1 cellular context compared by ENCODE assay signal in genomic region chr11:65501530-65502273, GRCh38.
TF ChIP-seq lines count a peak whose summit lies in the region.

No MANE protein-coding gene starts in this region.

TF ChIP-seq in GM12878, 131 proteins besides CTCF, POLR2A, EP300 and RAD21 (continued from another document and continues in another):
- TF ChIP-seq NR2C2 (IDR thresholded peaks at IDR 0.05; ENCODE audit: borderline replicate concordance, control insufficient read depth, insufficient read length, low read depth): no peak
- no peak for TF ChIP-seq SIX5 (IDR thresholded peaks at IDR 0.05; ENCODE audit: low read depth, low read length, severe bottlenecking)
- TF ChIP-seq EED (IDR thresholded peaks at IDR 0.05; ENCODE audit: low read depth): no peak
- TF ChIP-seq SMAD1 (IDR thresholded peaks at IDR 0.05; ENCODE audit: low read depth, partially characterized antibody): peak; percentile 90
- peak; percentile 8 for TF ChIP-seq TBL1XR1 (IDR thresholded peaks at IDR 0.05; ENCODE audit: low read depth, low read length)
- no peak for TF ChIP-seq CHD2 (IDR thresholded peaks at IDR 0.05; ENCODE audit: borderline replicate concordance, low read depth, low read length)
- TF ChIP-seq RBBP5 (conservative IDR thresholded peaks at IDR 0.05): no peak
- TF ChIP-seq SMC3 (IDR thresholded peaks at IDR 0.05; ENCODE audit: borderline replicate concordance, low read length): 0 out of 2 replicates have a peak, but pooled peaks have one; percentile 1
- TF ChIP-seq ZNF687 (IDR thresholded peaks at IDR 0.05): no peak; the same call in 1 of the 2 replicates
- no peak for TF ChIP-seq HSF1 (IDR thresholded peaks at IDR 0.05; ENCODE audit: low read depth, low read length)
- no peak for TF ChIP-seq CHD4 (IDR thresholded peaks at IDR 0.05)
- TF ChIP-seq PAX8 (IDR thresholded peaks at IDR 0.05): no peak
- no peak for TF ChIP-seq E2F8 (IDR thresholded peaks at IDR 0.05; ENCODE audit: low read depth, partially characterized antibody)
- TF ChIP-seq NR2F1 (conservative IDR thresholded peaks at IDR 0.05): no peak
- TF ChIP-seq E2F4 (IDR thresholded peaks at IDR 0.05; ENCODE audit: low read depth, low read length): no peak
- TF ChIP-seq BCL11A (IDR thresholded peaks at IDR 0.05; ENCODE audit: low read depth, low read length): no peak
- no peak for TF ChIP-seq NRF1 (conservative IDR thresholded peaks at IDR 0.05; ENCODE audit: low read depth, low read length)
- TF ChIP-seq REST (IDR thresholded peaks at IDR 0.05; ENCODE audit: low read depth, low read length): no peak
- no peak for TF ChIP-seq STAT3 (IDR thresholded peaks at IDR 0.05; ENCODE audit: low read depth, low read length)
- peak; percentile 80; the same call in 1 of the 2 replicates for TF ChIP-seq MXI1 (IDR thresholded peaks at IDR 0.05; ENCODE audit: low read depth, low read length)
- no peak; the same call in 1 of the 2 replicates for TF ChIP-seq MYB (IDR thresholded peaks at IDR 0.05; ENCODE audit: borderline replicate concordance, low read depth, low read length)
- TF ChIP-seq ZNF592 (IDR thresholded peaks at IDR 0.05): no peak
- no peak for TF ChIP-seq BCLAF1 (IDR thresholded peaks at IDR 0.05)
- TF ChIP-seq ZNF384 (IDR thresholded peaks at IDR 0.05; ENCODE audit: borderline replicate concordance, low read depth, low read length): no peak
- TF ChIP-seq SIN3A (IDR thresholded peaks at IDR 0.05; ENCODE audit: low read depth, low read length): no peak
- 0 out of 2 replicates have a peak, but pooled peaks have one; percentile 5 for TF ChIP-seq PAX5 (IDR thresholded peaks at IDR 0.05; ENCODE audit: borderline replicate concordance, low read depth, low read length)
- no peak for TF ChIP-seq ATF2 (IDR thresholded peaks at IDR 0.05; ENCODE audit: low read length)
- no peak for TF ChIP-seq SPI1 (IDR thresholded peaks at IDR 0.05; ENCODE audit: borderline replicate concordance, insufficient read depth, low read depth, low read length)
